10 cellular contexts compared by ENCODE assay signal in genomic region chr3:42072583-42072924, GRCh38. TPM values are rescaled to one million over a fixed set of nuclear protein-coding genes. Genes with fewer than 3 reads are reported as not detected.
DNase-seq lines count a peak whose midpoint lies in the region; ATAC-seq and TF ChIP-seq lines count a peak whose summit lies in the region.
"Had no signal": no experiment of that assay in that cellular context is flagged by ENCODE, and none has a peak within 500 bp of the region (broad histone marks: within the 10 kb centered on the region; RNA-seq: fewer than 3 reads in every experiment).

No MANE protein-coding gene starts in this region.

- dilution Hi-C loops in mammary epithelial cell (cut with HindIII; ENCODE audit: low sequenced_read_pairs), result no loop called here

- no peak for ATAC-seq in heart right ventricle
- ATAC-seq in Right ventricle myocardium inferior, result no peak
- no peak for ATAC-seq in HG03108 (IDR thresholded peaks at IDR 0.05; ENCODE audit: unreplicated experiment)

- CTCF ChIA-PET in mammary epithelial cell (lab: Charles Lee; ENCODE audit: low non-redundant PET), result no interaction called here

- peaks cover 35 to 91% (median 79%) of the 10 kb centered on the region in 9 donors for H3K4me1 ChIP-seq in heart right ventricle
- H3K4me1 ChIP-seq in mammary epithelial cell (ENCODE audit: insufficient read depth, low read length), result peaks cover 39% of the 10 kb centered on the region
- peaks cover 78% of the 10 kb centered on the region for H3K4me1 ChIP-seq in muscle layer of colon (ENCODE audit: insufficient read depth, low read length)
- peaks cover 13 to 21% of the 10 kb centered on the region in 2 donors for H3K4me1 ChIP-seq in uterus

- H3K9ac ChIP-seq in mammary epithelial cell (ENCODE audit: insufficient read depth, low read length), result peak overlapping the region; percentile 6
- H3K9ac ChIP-seq in muscle layer of colon (ENCODE audit: low read length), result peak overlapping the region; percentile 64

- no peak overlapping the region for H2AFZ ChIP-seq in mammary epithelial cell (ENCODE audit: low read depth, low read length)

- H3K4me3 ChIP-seq in heart right ventricle (peak overlapping the region in 8 of 10 donors; percentile 1 to 44 (median 37)), mammary epithelial cell (replicated peaks in 1 of 3; ENCODE audit: insufficient read depth in 1 of 3, low read depth in 2 of 3, low read length in 3 of 3) (peak overlapping the region in 2 of 3 experiments; percentile 6 to 30), muscle layer of colon (ENCODE audit: low read depth in 1 of 2, low read length in 2 of 2) (peak overlapping the region in 1 of 2 donors; percentile 47), uterus (peak overlapping the region; percentile 3 to 4)
- H3K4me3 ChIP-seq: prostate gland had no signal

- in situ Hi-C loops in mammary epithelial cell (cut with MboI; ENCODE audit: low sequenced_read_pairs in 2 of 2), result no loop called here

- peak overlapping the region; percentile 76 for H3K4me2 ChIP-seq in mammary epithelial cell (ENCODE audit: insufficient read depth, low read depth, low read length)

- TF ChIP-seq POLR2A in uterus (IDR thresholded peaks at IDR 0.05), result no peak

- peak overlapping the region; percentile 46 to 96 (median 88) for H3K27ac ChIP-seq in heart right ventricle
- no peak overlapping the region for H3K27ac ChIP-seq in mammary epithelial cell (ENCODE audit: insufficient read depth, low read depth, low read length)
- H3K27ac ChIP-seq in muscle layer of colon (ENCODE audit: low read depth, low read length), result peak overlapping the region; percentile 81
- H3K27ac ChIP-seq in uterus, result peak overlapping the region; percentile 59 to 79

- H3K79me2 ChIP-seq in mammary epithelial cell (ENCODE audit: insufficient read depth, low read length), result peaks cover 68% of the 10 kb centered on the region

- 4 to 5% methylated on average over 5 of the region's 5 CpGs for WGBS in heart right ventricle, 2 donors
- 12% methylated on average over 5 of the region's 5 CpGs for WGBS in mammary epithelial cell (ENCODE audit: low coverage, missing lambda C conversion rate)

- TF ChIP-seq CTCF in heart right ventricle (IDR thresholded peaks at IDR 0.05) (no peak), mammary epithelial cell (conservative IDR thresholded peaks at IDR 0.05 in 1 of 2, IDR thresholded peaks at IDR 0.05 in 1 of 2; ENCODE audit: extremely low read depth in 1 of 2, insufficient read depth in 1 of 2, low read depth in 1 of 2, low read length in 2 of 2) (no peak), uterus (IDR thresholded peaks at IDR 0.05) (no peak)

- no TSS peak for BruUV-seq in mammary epithelial cell (replicated peaks; lab: Mats Ljungman, UMichigan)

- intact Hi-C loops in heart right ventricle (cut with DNase I) (no loop called here), Right ventricle myocardium inferior (cut with DNase I) (no loop called here), mammary epithelial cell (cut with micrococcal nuclease) (loop anchor here (1.0 kb wide), 1 partner anchor 19 kb away; the partner anchor contains the start of gene TRAK1), uterus (cut with DNase I; ENCODE audit: low total_unique reads) (no loop called here)

- no peaks in the 10 kb centered on the region for H3K36me3 ChIP-seq in heart right ventricle
- no peaks in the 10 kb centered on the region for H3K36me3 ChIP-seq in mammary epithelial cell (ENCODE audit: insufficient read depth, low read length)
- no peaks in the 10 kb centered on the region for H3K36me3 ChIP-seq in muscle layer of colon (ENCODE audit: insufficient read depth, low read length)
- H3K36me3 ChIP-seq in uterus, result no peaks in the 10 kb centered on the region
- H3K36me3 ChIP-seq: prostate gland had no signal

- H3K27me3 ChIP-seq in heart right ventricle (no peaks in the 10 kb centered on the region), mammary epithelial cell (ENCODE audit: insufficient read depth, low read length) (no peaks in the 10 kb centered on the region), muscle layer of colon (ENCODE audit: control insufficient read depth in 1 of 2, insufficient read depth in 2 of 2, low read length in 2 of 2) (no peaks in the 10 kb centered on the region), uterus (no peaks in the 10 kb centered on the region)

- peaks cover 0 to 15% (median 0%) of the 10 kb centered on the region in 11 donors for H3K9me3 ChIP-seq in heart right ventricle
- H3K9me3 ChIP-seq in mammary epithelial cell (replicated peaks; ENCODE audit: insufficient read depth, low read length), result no peaks in the 10 kb centered on the region
- H3K9me3 ChIP-seq in muscle layer of colon (ENCODE audit: low read length), result no peaks in the 10 kb centered on the region
- H3K9me3 ChIP-seq in uterus, result no peaks in the 10 kb centered on the region
- H3K9me3 ChIP-seq: prostate gland had no signal

- H4K20me1 ChIP-seq in mammary epithelial cell (ENCODE audit: insufficient read depth, low read length), result no peaks in the 10 kb centered on the region

- DNase-seq in heart right ventricle (no peak), Right ventricle myocardium inferior (ENCODE audit: missing footprints) (no peak), mammary epithelial cell (no peak), uterus (no peak), DMS53 (lab: John Stamatoyannopoulos, UW) (no peak), SKM-1 (lab: John Stamatoyannopoulos, UW; ENCODE audit: unreplicated experiment) (no peak)
- DNase-seq: NCI-H748 treated with DMSO at 0.1 percent for 48 hours had no signal

RNA-seq across cellular contexts. Expression of gene TRAK1, which starts 18.6 kb away (rescaled TPM):
- total RNA-seq in heart right ventricle (100 to 1,000 TPM; 182 to 423 (median 320) TPM), Right ventricle myocardium inferior (267 TPM), mammary epithelial cell (10 to 100 TPM; 64.5 to 67.2 TPM), uterus (10 to 100 TPM; 14.3 to 37.5 (median 21.4) TPM)
- polyA plus RNA-seq in heart right ventricle (10 to 100 TPM; 35.5 to 41.2 TPM), mammary epithelial cell (36.6 TPM)
- 56.6 TPM for polyA minus RNA-seq in mammary epithelial cell
